In genomic region chr14:23627961-23628360, GRCh38 we compare ENCODE assay signal across 29 cellular contexts. TPM values are rescaled to one million over a fixed set of nuclear protein-coding genes. Genes with fewer than 3 reads are reported as not detected.
"Had no signal": no experiment of that assay in that cellular context is flagged by ENCODE, and none has a peak within 500 bp of the region (broad histone marks: within the 10 kb centered on the region; RNA-seq: fewer than 3 reads in every experiment).

No MANE protein-coding gene starts in this region.

- H3K4me1 ChIP-seq: breast epithelium, SJCRH30 had no signal

- H3K36me3 ChIP-seq: breast epithelium, MG63, SJCRH30, WERI-Rb-1 had no signal

- H3K4me3 ChIP-seq: body of pancreas, breast epithelium, MG63, SJCRH30, SK-N-MC had no signal

- H3K9me3 ChIP-seq: body of pancreas had no signal

- DNase-seq: activated CD4-positive, alpha-beta T cell treated with anti-CD3 and anti-CD28 coated beads, Interleukin-2, amount 10 ng/mL, durations not matched to agents 24 days and 14 days; activated CD4-positive, alpha-beta T cell treated with anti-CD3 and anti-CD28 coated beads, Interleukin-2, amount 50 U/mL, for 4 hours; activated CD8-positive, alpha-beta T cell treated with anti-CD3 and anti-CD28 coated beads for 36 hours; activated effector memory CD4-positive, alpha-beta T cell treated with anti-CD3 and anti-CD28 coated beads, Interleukin-2, amount 50 U/mL, for 16 hours; activated naive CD4-positive, alpha-beta T cell; activated naive CD4-positive, alpha-beta T cell treated with anti-CD3 and anti-CD28 coated beads, Interleukin-2, amount 50 U/mL, for 16 hours; activated naive CD8-positive, alpha-beta T cell treated with anti-CD3 and anti-CD28 coated beads for 36 hours; activated T-cell treated with anti-CD3 and anti-CD28 coated beads, Interleukin-2, amount 50 U/mL, for 1 hour; activated T-cell treated with anti-CD3 and anti-CD28 coated beads, Interleukin-2, amount 50 U/mL, for 72 hours; body of pancreas; Kasumi-1; MG63; NCI-H1048; NCI-H1105 treated with DMSO at 0.1 percent for 48 hours; NCI-H1436; NCI-H1694; NCI-H1930; NCI-H2081 treated with DMSO at 0.1 percent for 48 hours; NCI-H345; NCI-H524 treated with DMSO at 0.1 percent for 48 hours; SHP77; SJCRH30; T1000; WERI-Rb-1 had no signal

- H3K27me3 ChIP-seq: body of pancreas, breast epithelium, MG63, SJCRH30 had no signal

- H3K27ac ChIP-seq: body of pancreas, breast epithelium, SJCRH30, SK-N-MC, WERI-Rb-1 had no signal

RNA-seq across cellular contexts. Expression of gene JPH4, which starts 49.4 kb away (rescaled TPM):
- total RNA-seq: activated CD4-positive, alpha-beta T cell treated with anti-CD3 and anti-CD28 coated beads, Interleukin-2, amount 10 ng/mL, durations not matched to agents 24 days and 14 days; activated T-helper 17 cell treated with anti-CD3 and anti-CD28 coated beads, Interleukin-2, amount 50 U/mL, for 72 hours; NCI-H460; T-helper 2 cell treated with Interferon-gamma antibody and Interleukin-4, amounts not matched to agents 100 ng/mL and 5 ng/mL, for 36 hours had no signal
